In the genomic region with DNA sequence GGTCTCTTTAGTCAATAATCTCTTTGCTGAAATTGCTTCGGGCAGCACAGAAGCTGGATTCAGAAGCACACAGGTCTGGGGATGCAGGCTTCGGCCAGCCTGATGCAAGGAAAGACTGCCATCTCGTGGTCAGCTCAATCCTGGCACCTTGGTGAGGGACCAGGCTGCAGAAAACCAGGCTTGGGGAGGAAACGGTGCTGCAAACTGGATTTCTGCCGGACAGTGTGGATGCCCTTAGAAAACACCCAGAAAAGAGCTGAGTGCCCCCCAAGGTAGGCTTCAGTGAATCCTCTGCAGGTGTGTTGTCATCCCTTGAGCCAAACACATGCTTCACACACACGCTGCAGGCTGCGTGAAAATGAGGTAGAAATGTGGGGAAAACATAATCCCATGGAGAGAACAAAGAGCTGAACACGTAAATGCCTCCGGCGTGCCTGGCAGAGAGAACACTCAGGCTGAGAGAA, we compare ENCODE assay signal across 8 cellular contexts.
DNase-seq lines count a peak whose midpoint lies in the region; ATAC-seq and TF ChIP-seq lines count a peak whose summit lies in the region.

No MANE protein-coding gene starts in this region.

- ATAC-seq in CD8-positive, alpha-beta T cell = no peak
- peak; percentile 56 for ATAC-seq in GM19324 (IDR thresholded peaks at IDR 0.05; ENCODE audit: low FRiP score, unreplicated experiment)

- H3K27me3 Mint-ChIP-seq in CD8-positive, alpha-beta T cell (ENCODE audit: low read depth) = peaks cover 17% of the 10 kb centered on the region

- no peaks in the 10 kb centered on the region for H3K4me1 ChIP-seq in CD8-positive, alpha-beta T cell (ENCODE audit: insufficient read depth, low read length)

- H3K27ac ChIP-seq in CD8-positive, alpha-beta T cell (ENCODE audit: low read depth, low read length) = no peak overlapping the region
- H3K27ac ChIP-seq in SU-DHL-6 (ENCODE audit: low read depth, low read length) = no peak overlapping the region

- no peak overlapping the region for H3K9ac ChIP-seq in SU-DHL-6 (ENCODE audit: low read length)

- no peak overlapping the region for H3K4me2 ChIP-seq in SU-DHL-6 (ENCODE audit: low read depth, low read length, poor library complexity, severe bottlenecking)

- H3K4me1 Mint-ChIP-seq in CD8-positive, alpha-beta T cell (ENCODE audit: low read depth) = no peaks in the 10 kb centered on the region

- no peaks in the 10 kb centered on the region for H3K9me2 ChIP-seq in SU-DHL-6 (replicated peaks; ENCODE audit: insufficient read depth, low read length)

- H3K4me3 ChIP-seq in CD8-positive, alpha-beta T cell (ENCODE audit: low read depth, low read length) = no peak overlapping the region
- H3K4me3 ChIP-seq in LNCaP clone FGC (ENCODE audit: low read depth, low read length) (no peak overlapping the region), SU-DHL-6 (ENCODE audit: insufficient read depth, low read length, poor library complexity, severe bottlenecking) (no peak overlapping the region), astrocyte of the spinal cord (ENCODE audit: low read depth, low read length) (no peak overlapping the region)

- no peak overlapping the region for H3K4me3 Mint-ChIP-seq in CD8-positive, alpha-beta T cell

- intact Hi-C loops in CD8-positive, alpha-beta T cell (cut with DNase I, micrococcal nuclease) = loop anchor here in 1 of 2 experiments (5.0 kb wide), 1 partner anchor 378 kb away; no protein-coding TSS in a partner anchor

- H3K9me3 ChIP-seq in CD8-positive, alpha-beta T cell (ENCODE audit: low read length) = no peaks in the 10 kb centered on the region
- H3K9me3 ChIP-seq in SU-DHL-6 (ENCODE audit: insufficient read depth, low read length) = no peaks in the 10 kb centered on the region

- in situ Hi-C loops in astrocyte of the spinal cord (cut with HindIII; ENCODE audit: low sequenced_read_pairs) = no loop called here

- TF ChIP-seq CTCF in CD8-positive, alpha-beta T cell (IDR thresholded peaks at IDR 0.05) = peak; percentile 25
- TF ChIP-seq CTCF in LNCaP clone FGC (IDR thresholded peaks at IDR 0.05; ENCODE audit: control insufficient read depth, extremely low read depth, insufficient read depth) = peak; percentile 97
- peak; percentile 76 for TF ChIP-seq CTCF in SU-DHL-6 (IDR thresholded peaks at IDR 0.05; ENCODE audit: insufficient read depth, low read length, poor library complexity, severe bottlenecking)
- peak; percentile 75 for TF ChIP-seq CTCF in astrocyte of the spinal cord (IDR thresholded peaks at IDR 0.05; ENCODE audit: low read depth, low read length)

- POLR2A ChIA-PET in CD8-positive, alpha-beta T cell (lab: Charles Lee) = no interaction called here

- CTCF ChIA-PET in CD8-positive, alpha-beta T cell (lab: Charles Lee) = interaction anchor here (0.6 to 3.2 kb wide), 10 partner anchors 13 to 755 kb away, joined by 3 to 11 read pairs (median 4); no protein-coding TSS in a partner anchor

- peaks cover 4% of the 10 kb centered on the region for H3K27me3 ChIP-seq in CD8-positive, alpha-beta T cell (ENCODE audit: insufficient read depth, low read length)
- H3K27me3 ChIP-seq in SU-DHL-6 (ENCODE audit: low read length) = no peaks in the 10 kb centered on the region

- H3K9me3 Mint-ChIP-seq in CD8-positive, alpha-beta T cell = no peaks in the 10 kb centered on the region

- H3K79me2 ChIP-seq in SU-DHL-6 (ENCODE audit: insufficient read depth, low read length) = no peaks in the 10 kb centered on the region

- no peaks in the 10 kb centered on the region for H3K36me3 ChIP-seq in CD8-positive, alpha-beta T cell (ENCODE audit: insufficient read depth, low read length)
- no peaks in the 10 kb centered on the region for H3K36me3 ChIP-seq in SU-DHL-6 (ENCODE audit: low read length)

- no peak overlapping the region for H3K27ac Mint-ChIP-seq in CD8-positive, alpha-beta T cell

- H4K20me1 ChIP-seq in SU-DHL-6 (ENCODE audit: low read depth, low read length) = no peaks in the 10 kb centered on the region

- peak in 6 of 7 experiments; percentile 4 to 50 (median 21) for DNase-seq in CD8-positive, alpha-beta T cell
- DNase-seq in LNCaP clone FGC (ENCODE audit: low read depth) (peak; percentile 52), astrocyte of the spinal cord (ENCODE audit: low read depth, low spot score) (peak; percentile 24), inferior parietal cortex (ENCODE audit: extremely low spot score) (peak; percentile 92), cerebellar nuclear complex (lab: John Stamatoyannopoulos, UW) (no peak)
- peak; percentile 47 to 66 for DNase-seq in stimulated activated CD4-positive, alpha-beta T cell treated with anti-CD3 and anti-CD28 coated beads, Interleukin-2, amount 100 ng/mL, for 24 hours

- H2AFZ ChIP-seq in SU-DHL-6 (ENCODE audit: low read depth, low read length, severe bottlenecking) = no peak overlapping the region

- no peaks in the 10 kb centered on the region for H3F3A ChIP-seq in SU-DHL-6 (ENCODE audit: insufficient read depth)

- no peaks in the 10 kb centered on the region for H3K36me3 Mint-ChIP-seq in CD8-positive, alpha-beta T cell

Comparison
In these comparisons a context has a peak if more than half of its experiments do, and no peak if none do; other contexts are left out.
1. DNase-seq: peak in CD8-positive, alpha-beta T cell (6 of 7), LNCaP clone FGC (single experiment), astrocyte of the spinal cord (single experiment), inferior parietal cortex (single experiment) and stimulated activated CD4-positive, alpha-beta T cell treated with anti-CD3 and anti-CD28 coated beads, Interleukin-2, amount 100 ng/mL, for 24 hours (2 of 2); none in cerebellar nuclear complex (0 of 2).
2. CTCF ChIP-seq: peak in every context shown above with its lines; median percentile 97 in LNCaP clone FGC; 76 in SU-DHL-6; 75 in astrocyte of the spinal cord; 25 in CD8-positive, alpha-beta T cell.